ENCODE assay signal across 24 cellular contexts in the genomic region with DNA sequence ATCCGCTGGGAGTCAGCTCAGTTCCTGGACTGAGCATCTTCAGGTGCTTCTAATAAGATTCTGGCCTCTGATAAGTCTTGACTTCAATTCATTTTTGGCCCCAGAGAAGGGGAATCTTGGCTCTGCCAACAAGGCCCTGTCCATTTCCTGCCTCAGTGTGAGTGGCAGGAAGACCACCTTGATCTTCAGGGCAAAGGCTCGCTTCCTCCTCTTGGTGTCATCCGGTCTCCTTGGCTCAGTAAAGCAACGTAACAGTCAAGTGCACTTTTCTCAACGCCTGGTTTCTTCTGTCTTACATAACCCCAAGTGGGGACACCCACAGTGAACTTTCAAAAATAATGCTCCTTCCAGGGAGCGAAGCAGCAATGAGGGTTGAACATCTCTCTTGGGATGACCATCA.
DNase-seq lines count a peak whose midpoint lies in the region; ATAC-seq and TF ChIP-seq lines count a peak whose summit lies in the region.
"Had no signal": no experiment of that assay in that cellular context is flagged by ENCODE, and none has a peak within 500 bp of the region (broad histone marks: within the 10 kb centered on the region; RNA-seq: fewer than 3 reads in every experiment).

No MANE protein-coding gene starts in this region.

- H3K4me1 ChIP-seq in BLaER1 (peaks cover 45% of the 10 kb centered on the region), left ventricle myocardium inferior (no peaks in the 10 kb centered on the region)
- peaks cover 29% of the 10 kb centered on the region for H3K4me1 ChIP-seq in CD8-positive, alpha-beta memory T cell (ENCODE audit: insufficient read depth, low read length)
- H3K4me1 ChIP-seq in naive thymus-derived CD4-positive, alpha-beta T cell (ENCODE audit: control insufficient read depth in 2 of 2, insufficient read depth in 2 of 2, low read length in 2 of 2) = peaks cover 16 to 23% of the 10 kb centered on the region in 2 donors
- H3K4me1 ChIP-seq: ascending aorta, gastroesophageal sphincter, psoas muscle, tibial nerve had no signal

- H3K4me3 Mint-ChIP-seq in CD8-positive, alpha-beta memory T cell = peak overlapping the region in 2 of 7 donors; percentile 4 to 20
- no peak overlapping the region for H3K4me3 Mint-ChIP-seq in activated CD8-positive, alpha-beta T cell treated with anti-CD3 and anti-CD28 coated beads for 36 hours
- peak overlapping the region in 7 of 10 donors; percentile 32 to 63 (median 43) for H3K4me3 Mint-ChIP-seq in naive thymus-derived CD4-positive, alpha-beta T cell
- H3K4me3 Mint-ChIP-seq: activated naive CD4-positive, alpha-beta T cell treated with anti-CD3 and anti-CD28 coated beads, Interleukin-2, amount 10 ng/mL, durations not matched to agents 7 days and 5 days; GM23338 had no signal

- CTCF ChIA-PET in CD8-positive, alpha-beta memory T cell (lab: Charles Lee) = interaction anchor here (0.7 to 13.8 kb wide), 2 partner anchors 31 to 203 kb away, joined by 3 to 261 read pairs; no protein-coding TSS in a partner anchor
- CTCF ChIA-PET in activated CD8-positive, alpha-beta T cell treated with anti-CD3 and anti-CD28 coated beads for 36 hours (lab: Charles Lee) = interaction anchor here (0.9 to 21.4 kb wide), 4 partner anchors 27 to 203 kb away, joined by 3 to 312 read pairs (median 4); no protein-coding TSS in a partner anchor
- CTCF ChIA-PET in naive thymus-derived CD4-positive, alpha-beta T cell (lab: Charles Lee) = interaction anchor here (0.9 to 14.0 kb wide), 3 partner anchors 31 to 203 kb away, joined by 3 to 224 read pairs (median 180); no protein-coding TSS in a partner anchor

- H3K4me3 ChIP-seq in BLaER1 = no peak overlapping the region
- no peak overlapping the region for H3K4me3 ChIP-seq in CD8-positive, alpha-beta memory T cell (ENCODE audit: low read length)
- H3K4me3 ChIP-seq in naive thymus-derived CD4-positive, alpha-beta T cell (ENCODE audit: low read length) = no peak overlapping the region
- H3K4me3 ChIP-seq in left ventricle myocardium inferior = no peak overlapping the region
- H3K4me3 ChIP-seq: ascending aorta, gastroesophageal sphincter, GM23338, psoas muscle, tibial nerve had no signal

- no peaks in the 10 kb centered on the region for H3K27me3 Mint-ChIP-seq in CD8-positive, alpha-beta memory T cell
- H3K27me3 Mint-ChIP-seq in activated CD8-positive, alpha-beta T cell treated with anti-CD3 and anti-CD28 coated beads for 36 hours = no peaks in the 10 kb centered on the region
- H3K27me3 Mint-ChIP-seq in naive thymus-derived CD4-positive, alpha-beta T cell = no peaks in the 10 kb centered on the region
- H3K27me3 Mint-ChIP-seq: activated naive CD4-positive, alpha-beta T cell treated with anti-CD3 and anti-CD28 coated beads, Interleukin-2, amount 10 ng/mL, durations not matched to agents 7 days and 5 days had no signal

- intact Hi-C loops in activated CD8-positive, alpha-beta T cell treated with anti-CD3 and anti-CD28 coated beads for 36 hours (cut with micrococcal nuclease) = loop anchor here (10.0 kb wide), 1 partner anchor 51 kb away; no protein-coding TSS in a partner anchor
- intact Hi-C loops in naive thymus-derived CD4-positive, alpha-beta T cell (cut with micrococcal nuclease) = no loop called here
- intact Hi-C loops in left ventricle myocardium inferior (cut with micrococcal nuclease) = no loop called here

- H3K9me3 ChIP-seq in BLaER1 = no peaks in the 10 kb centered on the region
- no peaks in the 10 kb centered on the region for H3K9me3 ChIP-seq in CD8-positive, alpha-beta memory T cell (ENCODE audit: low read length)
- H3K9me3 ChIP-seq in naive thymus-derived CD4-positive, alpha-beta T cell (ENCODE audit: control insufficient read depth in 2 of 3, low read length in 3 of 3) = no peaks in the 10 kb centered on the region
- no peaks in the 10 kb centered on the region for H3K9me3 ChIP-seq in left ventricle myocardium inferior (replicated peaks)
- H3K9me3 ChIP-seq: ascending aorta, gastroesophageal sphincter, psoas muscle, SK-N-SH, tibial nerve had no signal

- DNase-seq in CD8-positive, alpha-beta memory T cell = peak in 1 of 5 donors; percentile 19
- DNase-seq in activated CD8-positive, alpha-beta T cell treated with anti-CD3 and anti-CD28 coated beads for 36 hours = peak; percentile 33
- peak in 3 of 9 donors; percentile 7 to 17 (median 9) for DNase-seq in naive thymus-derived CD4-positive, alpha-beta T cell
- DNase-seq in NCI-H146 (lab: John Stamatoyannopoulos, UW) = no peak
- no peak for DNase-seq in left ventricle myocardium inferior
- no peak for DNase-seq in NCI-H1048 (lab: John Stamatoyannopoulos, UW)
- DNase-seq: activated CD4-positive, alpha-beta T cell treated with anti-CD3 and anti-CD28 coated beads for 48 hours; activated naive CD4-positive, alpha-beta T cell treated with anti-CD3 and anti-CD28 coated beads, Interleukin-2, amount 10 ng/mL, durations not matched to agents 7 days and 5 days; EL; hypothalamus; mesendoderm; NCI-H1092; NCI-H2171; NCI-H524; occipital lobe; psoas muscle; SK-N-SH had no signal

- peaks cover 0 to 28% (median 8%) of the 10 kb centered on the region in 3 donors for H3K36me3 Mint-ChIP-seq in CD8-positive, alpha-beta memory T cell
- peaks cover 28% of the 10 kb centered on the region for H3K36me3 Mint-ChIP-seq in activated CD8-positive, alpha-beta T cell treated with anti-CD3 and anti-CD28 coated beads for 36 hours (ENCODE audit: low read depth)
- H3K36me3 Mint-ChIP-seq in naive thymus-derived CD4-positive, alpha-beta T cell = peaks cover 0 to 20% (median 3%) of the 10 kb centered on the region in 5 donors

- peak overlapping the region; percentile 18; the same call in 1 of the 2 replicates for H3K4me2 ChIP-seq in BLaER1
- H3K4me2 ChIP-seq: GM23338, SK-N-SH had no signal

- POLR2A ChIA-PET in CD8-positive, alpha-beta memory T cell (lab: Charles Lee) = no interaction called here
- POLR2A ChIA-PET in activated CD8-positive, alpha-beta T cell treated with anti-CD3 and anti-CD28 coated beads for 36 hours (lab: Charles Lee) = interaction anchor here (1.0 to 1.1 kb wide), 2 partner anchors 43 to 172 kb away, joined by 3 read pairs; no protein-coding TSS in a partner anchor
- POLR2A ChIA-PET in naive thymus-derived CD4-positive, alpha-beta T cell (lab: Charles Lee) = interaction anchor here (0.5 to 1.2 kb wide), 3 partner anchors 31 to 125 kb away, joined by 3 read pairs; no protein-coding TSS in a partner anchor

- H3K9me3 Mint-ChIP-seq in CD8-positive, alpha-beta memory T cell = no peaks in the 10 kb centered on the region
- no peaks in the 10 kb centered on the region for H3K9me3 Mint-ChIP-seq in activated CD8-positive, alpha-beta T cell treated with anti-CD3 and anti-CD28 coated beads for 36 hours
- no peaks in the 10 kb centered on the region for H3K9me3 Mint-ChIP-seq in naive thymus-derived CD4-positive, alpha-beta T cell
- H3K9me3 Mint-ChIP-seq: activated naive CD4-positive, alpha-beta T cell treated with anti-CD3 and anti-CD28 coated beads, Interleukin-2, amount 10 ng/mL, durations not matched to agents 7 days and 5 days; GM23338 had no signal

- H3K27ac ChIP-seq in BLaER1 = no peak overlapping the region
- no peak overlapping the region for H3K27ac ChIP-seq in CD8-positive, alpha-beta memory T cell (ENCODE audit: low read depth, low read length)
- H3K27ac ChIP-seq in naive thymus-derived CD4-positive, alpha-beta T cell (ENCODE audit: low read depth, low read length) = no peak overlapping the region
- no peak overlapping the region for H3K27ac ChIP-seq in left ventricle myocardium inferior (replicated peaks)
- H3K27ac ChIP-seq: ascending aorta, C4-2B, gastroesophageal sphincter, psoas muscle, tibial nerve had no signal

- H3K27me3 ChIP-seq in BLaER1 (no peaks in the 10 kb centered on the region), left ventricle myocardium inferior (ENCODE audit: low read depth) (peaks cover 60% of the 10 kb centered on the region)
- no peaks in the 10 kb centered on the region for H3K27me3 ChIP-seq in CD8-positive, alpha-beta memory T cell (ENCODE audit: insufficient read depth, low read length, poor library complexity, severe bottlenecking)
- H3K27me3 ChIP-seq in naive thymus-derived CD4-positive, alpha-beta T cell (ENCODE audit: control insufficient read depth in 2 of 2, insufficient read depth in 2 of 2, low read length in 2 of 2) = no peaks in the 10 kb centered on the region
- H3K27me3 ChIP-seq: ascending aorta, gastroesophageal sphincter, tibial nerve had no signal

- no peaks in the 10 kb centered on the region for H4K20me1 ChIP-seq in BLaER1

- H3K4me1 Mint-ChIP-seq in CD8-positive, alpha-beta memory T cell = peaks cover 37 to 70% (median 68%) of the 10 kb centered on the region in 3 donors
- H3K4me1 Mint-ChIP-seq in activated CD8-positive, alpha-beta T cell treated with anti-CD3 and anti-CD28 coated beads for 36 hours (ENCODE audit: low read depth) = peaks cover 43% of the 10 kb centered on the region
- peaks cover 26 to 68% (median 35%) of the 10 kb centered on the region in 7 donors for H3K4me1 Mint-ChIP-seq in naive thymus-derived CD4-positive, alpha-beta T cell
- H3K4me1 Mint-ChIP-seq: GM23338 had no signal

- no peak overlapping the region for H3K9ac ChIP-seq in BLaER1
- H3K9ac ChIP-seq: SK-N-SH had no signal

- H3K27ac Mint-ChIP-seq in CD8-positive, alpha-beta memory T cell = peak overlapping the region; percentile 19 to 85 (median 67)
- H3K27ac Mint-ChIP-seq in activated CD8-positive, alpha-beta T cell treated with anti-CD3 and anti-CD28 coated beads for 36 hours = peak overlapping the region; percentile 66
- peak overlapping the region in 8 of 9 donors; percentile 49 to 91 (median 72) for H3K27ac Mint-ChIP-seq in naive thymus-derived CD4-positive, alpha-beta T cell
- H3K27ac Mint-ChIP-seq: activated naive CD4-positive, alpha-beta T cell treated with anti-CD3 and anti-CD28 coated beads, Interleukin-2, amount 10 ng/mL, durations not matched to agents 7 days and 5 days; GM23338 had no signal

- H3K36me3 ChIP-seq in BLaER1 = no peaks in the 10 kb centered on the region
- peaks cover 3% of the 10 kb centered on the region for H3K36me3 ChIP-seq in CD8-positive, alpha-beta memory T cell (ENCODE audit: insufficient read depth, low read length)
- H3K36me3 ChIP-seq in naive thymus-derived CD4-positive, alpha-beta T cell (ENCODE audit: control insufficient read depth in 2 of 3, insufficient read depth in 3 of 3, low read length in 3 of 3) = no peaks in the 10 kb centered on the region
- H3K36me3 ChIP-seq in left ventricle myocardium inferior = no peaks in the 10 kb centered on the region
- H3K36me3 ChIP-seq: ascending aorta, gastroesophageal sphincter, tibial nerve had no signal

- no peak for TF ChIP-seq CTCF in activated CD8-positive, alpha-beta T cell treated with anti-CD3 and anti-CD28 coated beads for 36 hours (IDR thresholded peaks at IDR 0.05)
- TF ChIP-seq CTCF in left ventricle myocardium inferior (IDR thresholded peaks at IDR 0.05; ENCODE audit: borderline replicate concordance) = no peak

- peak; percentile 64 for ATAC-seq in activated CD8-positive, alpha-beta T cell treated with anti-CD3 and anti-CD28 coated beads for 36 hours
- no peak for ATAC-seq in naive thymus-derived CD4-positive, alpha-beta T cell
- ATAC-seq: gastroesophageal sphincter, GM23338, left lobe of liver, psoas muscle had no signal
